In the genomic region with DNA sequence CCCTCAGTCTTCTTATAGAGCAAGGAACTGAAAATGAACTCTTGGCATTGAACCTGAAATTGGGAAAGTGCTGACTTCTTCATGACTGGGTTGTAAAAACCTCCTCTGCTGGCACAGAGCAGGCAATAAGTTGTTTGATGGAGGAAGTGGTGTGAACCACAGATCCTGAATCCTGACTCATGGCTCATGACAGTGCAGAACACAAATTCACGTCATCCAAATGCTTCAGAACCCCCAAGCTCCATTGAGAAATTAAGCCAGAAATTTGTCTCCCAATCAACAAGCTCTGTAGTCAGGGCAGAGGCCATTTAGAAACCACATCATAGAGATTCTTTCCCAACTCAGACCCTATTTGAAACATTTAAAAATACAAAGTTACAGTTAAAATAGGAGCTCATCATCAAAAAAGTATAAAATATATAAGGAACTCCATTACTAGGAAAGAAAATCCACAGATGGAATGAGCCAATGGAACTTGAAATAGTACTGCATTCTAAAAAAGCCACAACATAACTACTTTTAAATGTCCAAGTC, we compare ENCODE assay signal across 8 cellular contexts. TPM values are rescaled to one million over a fixed set of nuclear protein-coding genes. Genes with fewer than 3 reads are reported as not detected.
DNase-seq lines count a peak whose midpoint lies in the region; ATAC-seq, FAIRE-seq and TF ChIP-seq lines count a peak whose summit lies in the region.

No MANE protein-coding gene starts in this region.

- TF ChIP-seq CTCF in A549 (IDR thresholded peaks at IDR 0.05) = no peak
- no peak for TF ChIP-seq CTCF in RWPE1 (conservative IDR thresholded peaks at IDR 0.05; ENCODE audit: low read depth)

- H3K36me3 Mint-ChIP-seq in natural killer cell treated with Interleukin-12 subunit alpha and Interleukin-12 subunit beta and Interleukin-15 and Interleukin-18, amount 100 ng/mL, for 72 hours = no peaks in the 10 kb centered on the region

- no peaks in the 10 kb centered on the region for H3K9me3 Mint-ChIP-seq in natural killer cell treated with Interleukin-12 subunit alpha and Interleukin-12 subunit beta and Interleukin-15 and Interleukin-18, amount 100 ng/mL, for 72 hours

- H3K4me2 ChIP-seq in A549 = peak overlapping the region; percentile 46

- CTCF ChIA-PET in A549 (lab: Yijun Ruan, JAX) (interaction anchor here (0.7 to 5.5 kb wide), 5 partner anchors 10 to 267 kb away, joined by 3 to 55 read pairs (median 4); partner anchors contain the start of gene STK17A), RWPE1 (lab: Yijun Ruan, JAX) (interaction anchor here (0.7 to 1.7 kb wide), 2 partner anchors 10 to 44 kb away, joined by 3 to 25 read pairs; partner anchors contain the start of gene STK17A), HEK293T (lab: Yijun Ruan, JAX) (interaction anchor here (0.6 to 2.6 kb wide), 2 partner anchors 10 to 737 kb away, joined by 3 to 23 read pairs; partner anchors contain the start of gene STK17A)

- POLR2A ChIA-PET in A549 (lab: Yijun Ruan, JAX) (interaction anchor here (1.5 kb wide), 2 partner anchors 10 to 324 kb away, joined by 3 to 25 read pairs; partner anchors contain the start of gene STK17A), RWPE1 (lab: Yijun Ruan, JAX; ENCODE audit: low non-redundant PET) (interaction anchor here (0.6 to 1.0 kb wide), 2 partner anchors 10 to 316 kb away, joined by 3 read pairs; partner anchors contain the start of gene STK17A), HEK293T (lab: Yijun Ruan, JAX) (interaction anchor here (1.2 kb wide), 1 partner anchor 10 kb away, joined by 5 read pairs; the partner anchor contains the start of gene STK17A)

- H3K4me3 Mint-ChIP-seq in natural killer cell treated with Interleukin-12 subunit alpha and Interleukin-12 subunit beta and Interleukin-15 and Interleukin-18, amount 100 ng/mL, for 72 hours = peak overlapping the region; percentile 60

- no peak overlapping the region for H3K4me3 ChIP-seq in A549

- peaks cover 28% of the 10 kb centered on the region for H3K4me1 ChIP-seq in A549

- H3K27ac Mint-ChIP-seq in natural killer cell treated with Interleukin-12 subunit alpha and Interleukin-12 subunit beta and Interleukin-15 and Interleukin-18, amount 100 ng/mL, for 72 hours = peak overlapping the region; percentile 81 to 87

- H3K27ac ChIP-seq in A549 = peak overlapping the region; percentile 71 to 87
- H3K27ac ChIP-seq in RWPE1 = peak overlapping the region; percentile 83

- no peaks in the 10 kb centered on the region for H3K9me3 ChIP-seq in A549

- no peak for TF ChIP-seq POLR2A in A549 (IDR thresholded peaks at IDR 0.05; ENCODE audit: low read length)

- WGBS in A549 (ENCODE audit: missing lambda C conversion rate) = 5% methylated on average over 1 of the region's 1 CpG

- DNase-seq in A549 (ENCODE audit: low read depth in 1 of 2, low spot score in 1 of 2) (peak; percentile 49 to 94), RWPE1 (ENCODE audit: low spot score) (peak; percentile 83), dedifferentiated amniotic fluid mesenchymal stem cell (ENCODE audit: extremely low spot score) (peak; percentile 95), DMS79 treated with DMSO at 0.1 percent for 48 hours (lab: John Stamatoyannopoulos, UW) (no peak), HEK293T (ENCODE audit: extremely low spot score) (no peak), DMS153 treated with DMSO at 0.1 percent for 48 hours (lab: John Stamatoyannopoulos, UW; ENCODE audit: unreplicated experiment) (no peak)
- DNase-seq in natural killer cell treated with Interleukin-12 subunit alpha and Interleukin-12 subunit beta and Interleukin-15 and Interleukin-18, amount 100 ng/mL, for 72 hours (ENCODE audit: low spot score) = peak; percentile 61

- ATAC-seq in A549 = peak; percentile 96 to 98
- peak; percentile 72 for ATAC-seq in GM21717 (IDR thresholded peaks at IDR 0.05; ENCODE audit: unreplicated experiment)
- ATAC-seq in natural killer cell treated with Interleukin-12 subunit alpha and Interleukin-12 subunit beta and Interleukin-15 and Interleukin-18, amount 100 ng/mL, for 72 hours = peak; percentile 96 to 98

- no peak for TF ChIP-seq RAD21 in A549 (conservative IDR thresholded peaks at IDR 0.05 in 1 of 2, IDR thresholded peaks at IDR 0.05 in 1 of 2)

- peaks cover 8 to 9% of the 10 kb centered on the region in 2 donors for H3K27me3 Mint-ChIP-seq in natural killer cell treated with Interleukin-12 subunit alpha and Interleukin-12 subunit beta and Interleukin-15 and Interleukin-18, amount 100 ng/mL, for 72 hours

- peak; percentile 28 to 86; a peak in 3 of 5 replicates for TF ChIP-seq EP300 in A549 (IDR thresholded peaks at IDR 0.05)

- FAIRE-seq in A549 (lab: Jason Lieb, UNC) = no peak

- H3K4me1 Mint-ChIP-seq in natural killer cell treated with Interleukin-12 subunit alpha and Interleukin-12 subunit beta and Interleukin-15 and Interleukin-18, amount 100 ng/mL, for 72 hours (ENCODE audit: low read depth in 2 of 2) = peaks cover 19 to 32% of the 10 kb centered on the region in 2 donors

TF ChIP-seq in A549, 52 proteins besides CTCF, POLR2A, EP300 and RAD21:
- TF ChIP-seq NFE2L2 (conservative IDR thresholded peaks at IDR 0.05; ENCODE audit: low read length) (peak; percentile 85), HOXB5 (CRISPR knock-in tag; IDR thresholded peaks at IDR 0.05) (no peak), HOXA7 (CRISPR knock-in tag; IDR thresholded peaks at IDR 0.05) (no peak), CBX8 (IDR thresholded peaks at IDR 0.05) (no peak), ZSCAN20 (CRISPR knock-in tag; IDR thresholded peaks at IDR 0.05) (peak; percentile 54; the same call in 1 of the 2 replicates), MAFK (IDR thresholded peaks at IDR 0.05; ENCODE audit: partially characterized antibody) (peak; percentile 98), FOSL2 (IDR thresholded peaks at IDR 0.05) (no peak), FOSL2 (CRISPR knock-in tag; IDR thresholded peaks at IDR 0.05) (peak; percentile 87), HOXB13 (CRISPR knock-in tag; IDR thresholded peaks at IDR 0.05; ENCODE audit: low read depth) (0 out of 2 replicates have a peak, but pooled peaks have one; percentile 0), CEBPB (IDR thresholded peaks at IDR 0.05) (0 out of 4 replicates have a peak, but pooled peaks of 1 of the 2 experiments have one; percentile 49), JUN (IDR thresholded peaks at IDR 0.05) (peak in 1 of 2 experiments; percentile 67; a peak in 3 of 5 replicates)
- TF ChIP-seq, protein P1, sequence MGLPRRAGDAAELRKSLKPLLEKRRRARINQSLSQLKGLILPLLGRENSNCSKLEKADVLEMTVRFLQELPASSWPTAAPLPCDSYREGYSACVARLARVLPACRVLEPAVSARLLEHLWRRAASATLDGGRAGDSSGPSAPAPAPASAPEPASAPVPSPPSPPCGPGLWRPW (IDR thresholded peaks at IDR 0.05) = no peak

TF ChIP-seq in HEK293T, 16 proteins besides CTCF, POLR2A, EP300 and RAD21:
- TF ChIP-seq ARNT (IDR thresholded peaks at IDR 0.05) (no peak), ELF4 (IDR thresholded peaks at IDR 0.05) (no peak), SP1 (IDR thresholded peaks at IDR 0.05) (no peak), HDGF (IDR thresholded peaks at IDR 0.05; ENCODE audit: borderline replicate concordance) (no peak), FOXK2 (IDR thresholded peaks at IDR 0.05) (no peak), LEF1 (IDR thresholded peaks at IDR 0.05; ENCODE audit: borderline replicate concordance) (no peak), PKNOX1 (IDR thresholded peaks at IDR 0.05) (no peak), L3MBTL2 (conservative IDR thresholded peaks at IDR 0.05) (no peak), FOXM1 (IDR thresholded peaks at IDR 0.05; ENCODE audit: borderline replicate concordance) (no peak), SUZ12 (IDR thresholded peaks at IDR 0.05) (no peak), FOXA1 (IDR thresholded peaks at IDR 0.05) (no peak), BHLHE40 (IDR thresholded peaks at IDR 0.05; ENCODE audit: borderline replicate concordance) (no peak), ZNF384 (IDR thresholded peaks at IDR 0.05) (no peak), TARDBP (IDR thresholded peaks at IDR 0.05) (no peak), NFRKB (IDR thresholded peaks at IDR 0.05) (no peak), CTBP1 (IDR thresholded peaks at IDR 0.05; ENCODE audit: borderline replicate concordance) (no peak)
TF ChIP-seq in HEK293T: peak in this region for 0.

RNA-seq across cellular contexts. Expression of gene STK17A, which starts 10.3 kb away (rescaled TPM):
- 20.2 and 27.3 TPM in 2 replicates for polyA plus RNA-seq in A549 (2011; rRNA removed)
- 7.2 and 8.7 TPM in 2 replicates for polyA plus RNA-seq in A549 (2012; cell fraction: cytosol; rRNA removed)
- 5.0 and 5.3 TPM in 2 replicates for polyA plus RNA-seq in A549 (2012; cell fraction: nucleus; rRNA removed)
- 40.4 to 47.5 TPM (median 45.6 TPM) in 3 replicates for polyA plus RNA-seq in A549 (2017; fragmentation: RNase III; extraction: RNeasy Plus Mini Kit Qiagen cat#74134 plus additional on column Dnase treatment)
- 4.4 and 5.1 TPM in 2 replicates for polyA minus RNA-seq in A549 (2011; rRNA and poly(A)+ RNA removed)
- total RNA-seq in natural killer cell treated with Interleukin-12 subunit alpha and Interleukin-12 subunit beta and Interleukin-15 and Interleukin-18, amount 100 ng/mL, for 72 hours = 10 to 100 TPM; 61.7 to 67.6 TPM

Comparison
In these comparisons a context has a peak if more than half of its experiments do, and no peak if none do; other contexts are left out.
1. DNase-seq: peak in A549 (2 of 2), RWPE1 (single experiment), dedifferentiated amniotic fluid mesenchymal stem cell (single experiment) and natural killer cell treated with Interleukin-12 subunit alpha and Interleukin-12 subunit beta and Interleukin-15 and Interleukin-18, amount 100 ng/mL, for 72 hours (single experiment); none in DMS79 treated with DMSO at 0.1 percent for 48 hours (single experiment), HEK293T (single experiment) and DMS153 treated with DMSO at 0.1 percent for 48 hours (single experiment).
2. Peak in every context shown above with its lines, with median percentiles within 50 percentile points of each other: ATAC-seq.